In genomic region chr22:49107561-49107960, GRCh38 we compare ENCODE assay signal across 24 cellular contexts.
"Had no signal": no experiment of that assay in that cellular context is flagged by ENCODE, and none has a peak within 500 bp of the region (broad histone marks: within the 10 kb centered on the region; RNA-seq: fewer than 3 reads in every experiment).

No MANE protein-coding gene starts in this region.

- H3K9me3 Mint-ChIP-seq: activated CD4-positive, alpha-beta T cell treated with anti-CD3 and anti-CD28 coated beads, Interleukin-2, amount 10 ng/mL, durations not matched to agents 7 days and 5 days; activated naive CD8-positive, alpha-beta T cell treated with anti-CD3 and anti-CD28 coated beads, Interleukin-2, amount 50 U/mL, for 24 hours; IgD-negative memory B cell had no signal

- H3K4me3 Mint-ChIP-seq: activated CD4-positive, alpha-beta T cell treated with anti-CD3 and anti-CD28 coated beads, Interleukin-2, amount 10 ng/mL, durations not matched to agents 7 days and 5 days; activated CD8-positive, alpha-beta T cell treated with anti-CD3 and anti-CD28 coated beads, Interleukin-2, amount 10 ng/mL, durations not matched to agents 7 days and 5 days; activated naive CD8-positive, alpha-beta T cell; activated naive CD8-positive, alpha-beta T cell treated with anti-CD3 and anti-CD28 coated beads, Interleukin-2, amount 50 U/mL, for 24 hours; brain; IgD-negative memory B cell had no signal

- H3K36me3 Mint-ChIP-seq: activated naive CD8-positive, alpha-beta T cell; brain; IgD-negative memory B cell had no signal

- ATAC-seq: activated CD8-positive, alpha-beta T cell treated with anti-CD3 and anti-CD28 coated beads, Interleukin-2, amount 10 ng/mL, durations not matched to agents 7 days and 5 days; activated naive CD8-positive, alpha-beta T cell treated with anti-CD3 and anti-CD28 coated beads, Interleukin-2, amount 50 U/mL, for 24 hours; Panc1 had no signal

- H3K4me1 ChIP-seq: SJCRH30 had no signal

- H3K27ac ChIP-seq: SJCRH30, SK-N-MC had no signal

- H3K9me3 ChIP-seq: SJCRH30 had no signal

- H3K4me1 Mint-ChIP-seq: activated CD4-positive, alpha-beta T cell treated with anti-CD3 and anti-CD28 coated beads, Interleukin-2, amount 10 ng/mL, durations not matched to agents 7 days and 5 days; activated naive CD8-positive, alpha-beta T cell treated with anti-CD3 and anti-CD28 coated beads, Interleukin-2, amount 50 U/mL, for 24 hours; IgD-negative memory B cell had no signal

- DNase-seq: activated CD4-positive, alpha-beta T cell treated with anti-CD3 and anti-CD28 coated beads, Interleukin-2, amount 10 ng/mL, durations not matched to agents 7 days and 5 days; activated CD4-positive, alpha-beta T cell treated with anti-CD3 and anti-CD28 coated beads, Interleukin-2, amount 50 U/mL, for 48 hours; activated CD8-positive, alpha-beta T cell treated with anti-CD3 and anti-CD28 coated beads, Interleukin-2, amount 10 ng/mL, durations not matched to agents 7 days and 5 days; activated gamma-delta T cell; activated naive CD4-positive, alpha-beta T cell treated with Interleukin-2 at 50 U/mL for 16 hours; activated naive CD8-positive, alpha-beta T cell treated with anti-CD3 and anti-CD28 coated beads, Interleukin-2, amount 50 U/mL, for 24 hours; activated T-cell treated with anti-CD3 and anti-CD28 coated beads, Interleukin-2, amount 50 U/mL, for 48 hours; anterior cingulate cortex; Karpas-422; KBM-7; NCI-H1105; NCI-H1436; NCI-H1694; NCI-H1930; NCI-H2081 treated with DMSO at 0.1 percent for 48 hours; NCI-H345; NCI-H524 treated with DMSO at 0.1 percent for 48 hours; SHP77; SJCRH30 had no signal

- H3K36me3 ChIP-seq: SJCRH30 had no signal

- H3K27ac Mint-ChIP-seq: activated CD4-positive, alpha-beta T cell treated with anti-CD3 and anti-CD28 coated beads, Interleukin-2, amount 10 ng/mL, durations not matched to agents 7 days and 5 days; activated CD8-positive, alpha-beta T cell treated with anti-CD3 and anti-CD28 coated beads, Interleukin-2, amount 10 ng/mL, durations not matched to agents 7 days and 5 days; activated naive CD8-positive, alpha-beta T cell; activated naive CD8-positive, alpha-beta T cell treated with anti-CD3 and anti-CD28 coated beads, Interleukin-2, amount 50 U/mL, for 24 hours had no signal

- H3K4me3 ChIP-seq: SJCRH30, SK-N-MC had no signal
